9 cellular contexts compared by ENCODE assay signal in the genomic region with DNA sequence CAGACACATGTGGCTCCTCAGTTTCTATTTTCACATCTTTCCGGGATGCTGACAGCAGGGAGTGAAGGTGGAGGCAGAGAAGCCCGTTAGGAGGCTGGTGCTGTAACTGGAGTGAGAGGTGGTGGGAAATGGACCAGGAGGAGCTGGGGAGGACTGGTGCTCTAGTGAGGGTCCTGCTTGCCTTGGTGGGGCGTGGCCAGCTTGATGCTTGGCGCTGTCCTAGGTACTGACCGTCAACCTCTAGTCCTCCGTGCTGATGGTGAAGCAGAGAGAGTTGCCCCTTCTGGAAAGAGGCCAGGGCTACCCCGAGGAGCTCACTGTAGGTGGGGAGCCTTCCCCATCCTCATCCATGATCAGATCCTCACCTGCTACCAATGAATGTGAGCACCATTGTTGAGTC. TPM values are rescaled to one million over a fixed set of nuclear protein-coding genes. Genes with fewer than 3 reads are reported as not detected.
DNase-seq lines count a peak whose midpoint lies in the region; ATAC-seq and TF ChIP-seq lines count a peak whose summit lies in the region.
"Had no signal": no experiment of that assay in that cellular context is flagged by ENCODE, and none has a peak within 500 bp of the region (broad histone marks: within the 10 kb centered on the region; RNA-seq: fewer than 3 reads in every experiment).

No MANE protein-coding gene starts in this region.

- H3K18ac ChIP-seq in mesendoderm (ENCODE audit: low read length): no peak overlapping the region

- H3K79me2 ChIP-seq in mesendoderm (ENCODE audit: control insufficient read depth, insufficient read depth, low read length): peaks cover 12% of the 10 kb centered on the region

- H3K4ac ChIP-seq in mesendoderm (ENCODE audit: low read depth, low read length): no peak overlapping the region

- H2BK120ac ChIP-seq in mesendoderm (ENCODE audit: low read depth, low read length): no peak overlapping the region

- ATAC-seq in activated naive CD8-positive, alpha-beta T cell treated with anti-CD3 and anti-CD28 coated beads, Interleukin-2, amount 10 ng/mL, durations not matched to agents 7 days and 5 days (ENCODE audit: low read depth): no peak
- no peak for ATAC-seq in HG02571 (IDR thresholded peaks at IDR 0.05; ENCODE audit: unreplicated experiment)

- H3K4me2 ChIP-seq in mesendoderm (ENCODE audit: low read length): no peak overlapping the region

- no peak overlapping the region for H2BK15ac ChIP-seq in mesendoderm (replicated peaks; ENCODE audit: low read depth)

- H3K9me3 ChIP-seq in BE2C (no peaks in the 10 kb centered on the region), HUES6 (ENCODE audit: control insufficient read depth, insufficient read depth, low read depth, low read length) (no peaks in the 10 kb centered on the region), vagina (no peaks in the 10 kb centered on the region)

- H3K27me3 ChIP-seq in BE2C (no peaks in the 10 kb centered on the region), HUES6 (ENCODE audit: control insufficient read depth, insufficient read depth, low read length) (no peaks in the 10 kb centered on the region; the same call in 1 of the 2 replicates), mesendoderm (ENCODE audit: insufficient read depth, low read length, poor library complexity) (no peaks in the 10 kb centered on the region), vagina (no peaks in the 10 kb centered on the region)

- H3K36me3 Mint-ChIP-seq in activated naive CD8-positive, alpha-beta T cell treated with anti-CD3 and anti-CD28 coated beads, Interleukin-2, amount 10 ng/mL, durations not matched to agents 7 days and 5 days: peaks cover 2% of the 10 kb centered on the region

- TF ChIP-seq POLR2A in vagina (IDR thresholded peaks at IDR 0.05): no peak

- WGBS in mesendoderm (ENCODE audit: extremely low coverage, insufficient coverage, low lambda C conversion rate): no CpG with 5 or more reads among the region's 7 CpGs

- H3K9ac ChIP-seq in HUES6 (ENCODE audit: low read length) (no peak overlapping the region), mesendoderm (ENCODE audit: low read length) (no peak overlapping the region)

- POLR2A ChIA-PET in activated naive CD8-positive, alpha-beta T cell treated with anti-CD3 and anti-CD28 coated beads, Interleukin-2, amount 10 ng/mL, durations not matched to agents 7 days and 5 days (lab: Charles Lee): no interaction called here

- H3K4me3 ChIP-seq in BE2C (ENCODE audit: low read depth, low read length) (peak overlapping the region; percentile 99), HUES6 (ENCODE audit: low read depth, low read length) (peak overlapping the region; percentile 89), mesendoderm (ENCODE audit: low read length) (no peak overlapping the region), vagina (no peak overlapping the region)

- DNase-seq in BE2C (no peak), mesendoderm (peak; percentile 62), vagina (ENCODE audit: extremely low spot score in 2 of 2) (no peak), midbrain (lab: John Stamatoyannopoulos, UW) (no peak), DMS53 (lab: John Stamatoyannopoulos, UW) (no peak)
- peak; percentile 55 for DNase-seq in activated naive CD8-positive, alpha-beta T cell treated with anti-CD3 and anti-CD28 coated beads, Interleukin-2, amount 10 ng/mL, durations not matched to agents 7 days and 5 days
- DNase-seq: activated gamma-delta T cell had no signal

- H2BK5ac ChIP-seq in mesendoderm (ENCODE audit: low read length): no peak overlapping the region

- H3K23ac ChIP-seq in mesendoderm (ENCODE audit: low read length): no peak overlapping the region

- H3K27ac ChIP-seq in HUES6 (ENCODE audit: low read depth, low read length) (no peak overlapping the region), mesendoderm (ENCODE audit: low read depth, low read length) (no peak overlapping the region), vagina (no peak overlapping the region)

- no peak for TF ChIP-seq CTCF in BE2C (IDR thresholded peaks at IDR 0.05; ENCODE audit: low read depth, low read length)
- TF ChIP-seq CTCF in vagina (IDR thresholded peaks at IDR 0.05): no peak

- H3K4me1 ChIP-seq in BE2C (peaks cover 5% of the 10 kb centered on the region; the same call in 1 of the 2 replicates), HUES6 (ENCODE audit: control insufficient read depth, insufficient read depth, low read length) (peaks cover 17% of the 10 kb centered on the region), mesendoderm (ENCODE audit: control insufficient read depth, low read depth, low read length) (peaks cover 5% of the 10 kb centered on the region), vagina (peaks cover 88% of the 10 kb centered on the region)

- peaks cover 27% of the 10 kb centered on the region for H3K4me1 Mint-ChIP-seq in activated naive CD8-positive, alpha-beta T cell treated with anti-CD3 and anti-CD28 coated beads, Interleukin-2, amount 10 ng/mL, durations not matched to agents 7 days and 5 days

- H3K9me3 Mint-ChIP-seq in activated naive CD8-positive, alpha-beta T cell treated with anti-CD3 and anti-CD28 coated beads, Interleukin-2, amount 10 ng/mL, durations not matched to agents 7 days and 5 days: no peaks in the 10 kb centered on the region

- H3K56ac ChIP-seq in mesendoderm (ENCODE audit: low read length): no peak overlapping the region

- H3K36me3 ChIP-seq in BE2C: peaks cover 48% of the 10 kb centered on the region
- H3K36me3 ChIP-seq in HUES6 (ENCODE audit: control insufficient read depth, insufficient read depth, low read length): peaks cover 27% of the 10 kb centered on the region
- H3K36me3 ChIP-seq in mesendoderm (ENCODE audit: control insufficient read depth, insufficient read depth, low read length): no peaks in the 10 kb centered on the region
- H3K36me3 ChIP-seq in vagina: peaks cover 0 to 5% of the 10 kb centered on the region in 2 donors

- peak overlapping the region; percentile 98 for H3K4me3 Mint-ChIP-seq in activated naive CD8-positive, alpha-beta T cell treated with anti-CD3 and anti-CD28 coated beads, Interleukin-2, amount 10 ng/mL, durations not matched to agents 7 days and 5 days

- no peaks in the 10 kb centered on the region for H3K27me3 Mint-ChIP-seq in activated naive CD8-positive, alpha-beta T cell treated with anti-CD3 and anti-CD28 coated beads, Interleukin-2, amount 10 ng/mL, durations not matched to agents 7 days and 5 days

- H4K8ac ChIP-seq in mesendoderm (ENCODE audit: low read depth, low read length): no peak overlapping the region

- H3K79me1 ChIP-seq in mesendoderm (ENCODE audit: low read length): peaks cover 17% of the 10 kb centered on the region

- H3K27ac Mint-ChIP-seq in activated naive CD8-positive, alpha-beta T cell treated with anti-CD3 and anti-CD28 coated beads, Interleukin-2, amount 10 ng/mL, durations not matched to agents 7 days and 5 days: peak overlapping the region; percentile 62

- H4K5ac ChIP-seq in mesendoderm (ENCODE audit: low read length): no peak overlapping the region

- intact Hi-C loops in vagina (cut with DNase I): no loop called here

- H2AK5ac ChIP-seq in mesendoderm (ENCODE audit: low read length): no peak overlapping the region

RNA-seq across cellular contexts. Expression of gene TRMT61A, which starts 1.4 kb away (rescaled TPM):
- 137 TPM for polyA plus RNA-seq in BE2C (2012; ENCODE audit: insufficient read depth, insufficient read length, low read depth)
- total RNA-seq in activated naive CD8-positive, alpha-beta T cell treated with anti-CD3 and anti-CD28 coated beads, Interleukin-2, amount 10 ng/mL, durations not matched to agents 7 days and 5 days: 1 to 10 TPM; 7.8 to 9.2 TPM
- polyA plus RNA-seq in mesendoderm (2013, experiment 1 of 2): 9.6 TPM
- polyA plus RNA-seq in mesendoderm (2013, experiment 2 of 2): 9.5 TPM
- 17.7 TPM for total RNA-seq in vagina

RNA-seq across cellular contexts. Expression of gene CKB, which starts 7.8 kb away (rescaled TPM):
- 1,667 TPM for polyA plus RNA-seq in BE2C (2012; ENCODE audit: insufficient read depth, insufficient read length, low read depth)
- total RNA-seq in activated naive CD8-positive, alpha-beta T cell treated with anti-CD3 and anti-CD28 coated beads, Interleukin-2, amount 10 ng/mL, durations not matched to agents 7 days and 5 days: 1 to 10 TPM; 4.3 to 4.4 TPM
- 162 TPM for polyA plus RNA-seq in mesendoderm (2013, experiment 1 of 2)
- polyA plus RNA-seq in mesendoderm (2013, experiment 2 of 2): 164 TPM
- total RNA-seq in vagina: 179 TPM

RNA-seq across cellular contexts. Expression of gene BAG5, which starts 32.1 kb away (rescaled TPM):
- 54.9 TPM for polyA plus RNA-seq in BE2C (2012; ENCODE audit: insufficient read depth, insufficient read length, low read depth)
- total RNA-seq in activated naive CD8-positive, alpha-beta T cell treated with anti-CD3 and anti-CD28 coated beads, Interleukin-2, amount 10 ng/mL, durations not matched to agents 7 days and 5 days: 10 to 100 TPM; 31.7 to 32.3 TPM
- polyA plus RNA-seq in mesendoderm (2013, experiment 1 of 2): 22.9 TPM
- polyA plus RNA-seq in mesendoderm (2013, experiment 2 of 2): 21.8 TPM
- 21.6 TPM for total RNA-seq in vagina

RNA-seq across cellular contexts. Expression of gene COA8, which starts 32.4 kb away (rescaled TPM):
- 43.8 TPM for polyA plus RNA-seq in BE2C (2012; ENCODE audit: insufficient read depth, insufficient read length, low read depth)
- 10 to 100 TPM; 26.7 to 29.5 TPM for total RNA-seq in activated naive CD8-positive, alpha-beta T cell treated with anti-CD3 and anti-CD28 coated beads, Interleukin-2, amount 10 ng/mL, durations not matched to agents 7 days and 5 days
- 27.1 TPM for polyA plus RNA-seq in mesendoderm (2013, experiment 1 of 2)
- 28.2 TPM for polyA plus RNA-seq in mesendoderm (2013, experiment 2 of 2)
- total RNA-seq in vagina: 17.2 TPM

Comparison
In these comparisons a context has a peak if more than half of its experiments do, and no peak if none do; other contexts are left out.
1. DNase-seq: peak in activated naive CD8-positive, alpha-beta T cell treated with anti-CD3 and anti-CD28 coated beads, Interleukin-2, amount 10 ng/mL, durations not matched to agents 7 days and 5 days (single experiment) and mesendoderm (single experiment); none in BE2C (single experiment), vagina (0 of 2), midbrain (single experiment) and DMS53 (single experiment).
2. H3K4me3 ChIP-seq: peak in BE2C (single experiment) and HUES6 (single experiment); none in mesendoderm (single experiment) and vagina (0 of 2).
3. RNA of gene CKB, which starts 7.8 kb away (total RNA-seq): 179 TPM in vagina (single experiment); 4.3 to 4.4 TPM in activated naive CD8-positive, alpha-beta T cell treated with anti-CD3 and anti-CD28 coated beads, Interleukin-2, amount 10 ng/mL, durations not matched to agents 7 days and 5 days; every median in the first group is over 10 times any median in the second.